In the genomic region with DNA sequence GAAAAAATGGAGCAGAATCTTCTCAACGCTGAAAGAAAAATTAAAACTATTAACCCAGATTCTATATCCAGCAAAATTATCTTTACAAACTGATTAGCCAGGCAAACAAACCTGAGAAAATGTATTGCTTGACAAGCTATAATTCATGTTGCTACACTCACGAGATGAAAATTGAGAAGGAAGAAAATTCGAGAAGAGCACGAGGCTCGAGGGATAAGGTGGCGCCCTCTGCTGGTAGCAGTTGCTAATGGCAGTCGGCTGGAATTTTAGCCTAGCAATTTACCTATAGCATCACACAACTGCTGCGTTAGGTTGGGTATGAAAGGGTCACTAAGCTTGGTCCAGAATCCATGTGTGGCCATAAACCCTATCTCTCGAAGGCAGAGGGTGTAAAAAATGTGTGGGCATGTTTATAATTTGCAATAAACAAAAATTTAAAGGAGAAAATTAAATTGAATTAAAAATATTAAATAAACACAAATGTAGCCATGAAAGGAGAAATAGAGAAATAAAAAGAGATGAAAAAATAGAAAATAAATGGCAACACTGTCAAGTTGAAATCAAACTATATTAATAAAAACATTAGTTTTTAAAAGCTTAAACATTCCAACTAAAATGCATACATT, we compare ENCODE assay signal across 8 cellular contexts.
DNase-seq lines count a peak whose midpoint lies in the region; ATAC-seq and TF ChIP-seq lines count a peak whose summit lies in the region.

No MANE protein-coding gene starts in this region.

- no peak overlapping the region for H3K4me3 ChIP-seq in fibroblast of mammary gland (ENCODE audit: control insufficient read depth, low read depth, low read length)

- peak; percentile 71 for TF ChIP-seq CTCF in fibroblast of mammary gland (conservative IDR thresholded peaks at IDR 0.05; ENCODE audit: control insufficient read depth, insufficient read depth, low read depth, low read length)

- DNase-seq in Caki2 (ENCODE audit: low read depth), result peak; percentile 0
- peak; percentile 16 for DNase-seq in NCI-H1694 treated with DMSO at 0.1 percent for 48 hours (lab: John Stamatoyannopoulos, UW)
- peak; percentile 24 to 40 for DNase-seq in activated CD4-positive, alpha-beta T cell treated with anti-CD3 and anti-CD28 coated beads, Interleukin-2, amount 50 U/mL, for 48 hours
- DNase-seq in fibroblast of mammary gland (ENCODE audit: low read depth), result peak; percentile 4
- DNase-seq in retina, result peak; percentile 28

- ATAC-seq in GM19438 (IDR thresholded peaks at IDR 0.05; ENCODE audit: low read depth, unreplicated experiment) (peak; percentile 95), esophagus mucosa (no peak), HG02588 (IDR thresholded peaks at IDR 0.05; ENCODE audit: unreplicated experiment) (no peak)

- in situ Hi-C loops in Caki2 (cut with HindIII; ENCODE audit: low pct_unique_long_range_greater_than_20kb, low sequenced_read_pairs), result no loop called here
